8 cellular contexts compared by ENCODE assay signal in the genomic region with DNA sequence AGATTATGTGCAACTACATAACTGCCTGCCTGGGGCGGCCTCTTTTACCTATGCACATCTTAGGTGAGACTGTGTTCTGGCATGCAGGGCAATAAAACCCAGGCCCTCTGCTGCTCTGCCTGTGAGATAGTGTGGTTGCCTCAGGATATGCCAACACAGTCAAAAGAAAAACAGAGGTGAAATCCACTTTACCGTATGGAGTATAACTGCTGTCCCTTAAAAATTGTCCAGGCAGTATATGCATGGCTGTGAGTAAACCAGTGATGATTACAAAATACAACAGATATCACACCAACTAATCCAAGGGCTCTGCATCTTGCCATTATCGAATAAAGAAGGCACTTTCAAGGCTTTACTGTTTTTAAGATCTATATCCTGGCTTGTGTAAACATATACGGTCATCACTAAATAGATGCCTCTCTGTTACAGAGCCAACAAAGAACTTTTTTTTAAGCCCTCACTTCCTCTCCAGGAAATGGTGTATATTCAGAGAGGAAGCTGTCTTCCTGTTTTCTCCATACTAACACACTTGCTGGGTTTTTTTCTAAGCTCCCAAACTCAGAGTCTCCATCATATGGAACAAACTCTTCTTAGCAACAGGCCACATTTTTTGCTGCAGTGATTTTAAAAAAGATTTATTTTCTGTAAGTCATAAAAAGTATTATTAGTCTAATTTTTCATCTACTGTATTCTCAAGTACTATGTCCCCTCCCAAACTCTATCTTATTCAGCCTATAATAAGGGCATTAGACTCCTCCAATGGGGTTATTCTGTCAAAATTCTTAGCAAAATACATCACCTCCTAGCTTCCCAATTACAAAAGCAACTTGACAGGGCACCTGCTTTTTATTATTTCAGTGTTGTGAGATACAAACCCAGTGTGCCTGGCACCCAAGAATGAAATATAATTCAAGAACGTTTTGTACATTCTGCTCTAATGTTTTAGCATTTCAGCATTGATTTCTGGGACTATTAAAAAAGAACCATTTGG.
A peak's percentile ranks its signal among the peaks of the same experiment; 100 is the strongest.
DNase-seq lines count a peak whose midpoint lies in the region; ATAC-seq, FAIRE-seq and TF ChIP-seq lines count a peak whose summit lies in the region.

No MANE protein-coding gene starts in this region.

- in situ Hi-C loops in GM13976 (cut with MboI; ENCODE audit: low sequenced_read_pairs, unreplicated experiment) = no loop called here

- TF ChIP-seq CTCF in GM13976 (IDR thresholded peaks at IDR 0.05; ENCODE audit: borderline replicate concordance, control extremely low read depth, extremely low read depth, insufficient read depth, missing control alignments) = no peak

- no peaks in the 10 kb centered on the region for H3K9me3 ChIP-seq in esophagus (ENCODE audit: control insufficient read depth in 2 of 2, insufficient read depth in 1 of 2, low read depth in 1 of 2, low read length in 1 of 2)
- H3K9me3 ChIP-seq in small intestine (ENCODE audit: control insufficient read depth, low read depth) = no peaks in the 10 kb centered on the region

- 33 to 35% methylated on average over 5 of the region's 5 CpGs for WGBS in esophagus, 2 donors
- WGBS in small intestine, 3 donors = 14 to 35% (median 21%) methylated on average over 5 of the region's 5 CpGs

- H3K27me3 ChIP-seq in esophagus (ENCODE audit: control insufficient read depth in 1 of 2, insufficient read depth in 2 of 2, low read length in 2 of 2) (no peaks in the 10 kb centered on the region), small intestine (ENCODE audit: control insufficient read depth in 2 of 2, insufficient read depth in 2 of 2, low read length in 2 of 2) (no peaks in the 10 kb centered on the region)

- DNase-seq in H54 (ENCODE audit: insufficient read length, low spot score) = no peak
- peak; percentile 40 for DNase-seq in RPMI7951 (ENCODE audit: low read depth)
- peak; percentile 54 for DNase-seq in small intestine
- no peak for DNase-seq in amygdala (lab: John Stamatoyannopoulos, UW)
- no peak for DNase-seq in GM13976 (ENCODE audit: low spot score)
- DNase-seq in DMS 273 (lab: John Stamatoyannopoulos, UW; ENCODE audit: unreplicated experiment) = no peak

- H3K4me3 ChIP-seq in esophagus (ENCODE audit: low read depth in 1 of 2, low read length in 2 of 2) = no peak overlapping the region
- H3K4me3 ChIP-seq in small intestine (ENCODE audit: low read depth in 1 of 2, low read length in 2 of 2) = no peak overlapping the region

- H3K4me1 ChIP-seq in esophagus (ENCODE audit: control insufficient read depth in 2 of 2, insufficient read depth in 2 of 2, low read length in 1 of 2) = no peaks in the 10 kb centered on the region
- H3K4me1 ChIP-seq in small intestine (ENCODE audit: control insufficient read depth in 2 of 2, insufficient read depth in 1 of 2, low read depth in 1 of 2, low read length in 1 of 2) = peaks cover 2 to 24% of the 10 kb centered on the region in 2 donors

- no peak for ATAC-seq in HG03342 (IDR thresholded peaks at IDR 0.05; ENCODE audit: unreplicated experiment)

- TF ChIP-seq POLR2A in H54 (IDR thresholded peaks at IDR 0.05; ENCODE audit: low read depth, low read length) = no peak

- no peaks in the 10 kb centered on the region for H3K36me3 ChIP-seq in esophagus (ENCODE audit: control insufficient read depth in 2 of 2, insufficient read depth in 2 of 2, low read length in 1 of 2)
- H3K36me3 ChIP-seq in small intestine (ENCODE audit: control insufficient read depth in 2 of 2, insufficient read depth in 2 of 2, low read length in 2 of 2) = no peaks in the 10 kb centered on the region

- H3K27ac ChIP-seq in esophagus (ENCODE audit: low read depth in 2 of 2, low read length in 1 of 2) = peak overlapping the region; percentile 61 to 66
- H3K27ac ChIP-seq in small intestine (ENCODE audit: low read depth in 1 of 2, low read length in 1 of 2) = peak overlapping the region; percentile 38 to 83

- peak; percentile 23 for FAIRE-seq in H54 (lab: Jason Lieb, UNC)
- FAIRE-seq in small intestine (lab: Jason Lieb, UNC) = no peak

Comparison
In these comparisons a context has a peak if more than half of its experiments do, and no peak if none do; other contexts are left out.
1. DNase-seq: peak in RPMI7951 (single experiment) and small intestine (single experiment); none in H54 (single experiment), amygdala (0 of 56), GM13976 (single experiment) and DMS 273 (single experiment).